Comparison of ENCODE assay signal across 7 cellular contexts in genomic region chr3:108012304-108012703, GRCh38.
"Had no signal": no experiment of that assay in that cellular context is flagged by ENCODE, and none has a peak within 500 bp of the region (broad histone marks: within the 10 kb centered on the region; RNA-seq: fewer than 3 reads in every experiment).

No MANE protein-coding gene starts in this region.

- DNase-seq: H9, HCEC 1CT, IMR-90 had no signal

- FAIRE-seq: H1, H54, HTR-8/SVneo had no signal

- H3K4me3 ChIP-seq: GM23338 had no signal

- H3K4me2 ChIP-seq: GM23338 had no signal

- ATAC-seq: GM23338 had no signal

- H2AFZ ChIP-seq: GM23338 had no signal
